ENCODE assay signal across 11 cellular contexts in the genomic region with DNA sequence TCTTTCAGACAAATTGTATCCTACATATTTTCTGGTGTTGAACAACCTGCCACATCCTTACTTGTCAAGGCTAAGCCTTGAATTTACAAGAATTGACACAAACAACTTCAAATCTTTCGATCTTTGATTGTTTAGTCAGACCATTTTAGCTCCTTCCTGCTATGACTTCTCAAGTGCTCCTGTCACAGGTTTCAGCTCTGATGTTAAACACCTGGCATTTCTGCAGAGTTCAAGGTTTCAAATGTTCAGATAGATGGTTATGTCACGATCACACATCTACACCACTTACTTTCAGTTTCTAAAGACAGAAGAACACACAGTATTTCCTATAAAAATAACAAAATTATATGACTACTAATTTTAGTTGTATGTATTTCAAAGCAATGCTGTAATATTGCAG.
DNase-seq lines count a peak whose midpoint lies in the region; ATAC-seq and TF ChIP-seq lines count a peak whose summit lies in the region.
"Had no signal": no experiment of that assay in that cellular context is flagged by ENCODE, and none has a peak within 500 bp of the region (broad histone marks: within the 10 kb centered on the region; RNA-seq: fewer than 3 reads in every experiment).

No MANE protein-coding gene starts in this region.

- no peak overlapping the region for H3K23ac ChIP-seq in mesenchymal stem cell (ENCODE audit: low read length in 2 of 2)

- no peak for TF ChIP-seq EP300 in suprapubic skin (IDR thresholded peaks at IDR 0.05)

- no peak overlapping the region for H3K14ac ChIP-seq in mesenchymal stem cell (ENCODE audit: low read length in 2 of 2)

- ATAC-seq in GM18861 (IDR thresholded peaks at IDR 0.05; ENCODE audit: unreplicated experiment) (peak; percentile 85), GM21619 (IDR thresholded peaks at IDR 0.05; ENCODE audit: unreplicated experiment) (peak; percentile 96), HG03469 (IDR thresholded peaks at IDR 0.05; ENCODE audit: unreplicated experiment) (peak; percentile 75)

- H2BK5ac ChIP-seq in mesenchymal stem cell (ENCODE audit: low read depth, low read length, poor library complexity, severe bottlenecking): no peak overlapping the region

- H3K4me3 ChIP-seq in mesenchymal stem cell (ENCODE audit: insufficient read depth in 1 of 2, low read depth in 1 of 2, low read length in 2 of 2): peak overlapping the region in 1 of 2 experiments; percentile 50
- no peak overlapping the region for H3K4me3 ChIP-seq in suprapubic skin

- H2BK12ac ChIP-seq in mesenchymal stem cell (ENCODE audit: low read length in 2 of 2): no peak overlapping the region

- peak; percentile 56 for DNase-seq in mesenchymal stem cell
- no peak for DNase-seq in suprapubic skin (ENCODE audit: low spot score in 2 of 2)
- no peak for DNase-seq in GDM1 (lab: John Stamatoyannopoulos, UW)
- no peak for DNase-seq in NCI-H446 (lab: John Stamatoyannopoulos, UW)
- DNase-seq in NCI-H2227 (lab: John Stamatoyannopoulos, UW; ENCODE audit: unreplicated experiment): no peak
- DNase-seq: activated CD4-positive, alpha-beta T cell treated with anti-CD3 and anti-CD28 coated beads, Interleukin-2, amount 10 ng/mL, durations not matched to agents 7 days and 5 days; hypothalamus had no signal

- WGBS in mesenchymal stem cell: 6% methylated on average over 1 of the region's 2 CpGs
- 75% methylated on average over 2 of the region's 2 CpGs for WGBS in suprapubic skin

- no peaks in the 10 kb centered on the region for H3K4me1 ChIP-seq in mesenchymal stem cell (ENCODE audit: control insufficient read depth, insufficient read depth, low read depth, low read length)
- no peaks in the 10 kb centered on the region for H3K4me1 ChIP-seq in suprapubic skin

- no peak overlapping the region for H2BK15ac ChIP-seq in mesenchymal stem cell (ENCODE audit: low read depth, poor library complexity, severe bottlenecking)

- no peaks in the 10 kb centered on the region for H3K27me3 ChIP-seq in mesenchymal stem cell (ENCODE audit: control insufficient read depth in 1 of 2, insufficient read depth in 1 of 2, low read length in 2 of 2)
- H3K27me3 ChIP-seq in suprapubic skin: no peaks in the 10 kb centered on the region
- H3K27me3 ChIP-seq: neutrophil had no signal

- H3K27ac ChIP-seq in mesenchymal stem cell (ENCODE audit: low read length, poor library complexity, severe bottlenecking): no peak overlapping the region
- no peak overlapping the region for H3K27ac ChIP-seq in suprapubic skin
- H3K27ac ChIP-seq: neutrophil had no signal

- H4K91ac ChIP-seq in mesenchymal stem cell (ENCODE audit: low read length): no peak overlapping the region

- H2BK120ac ChIP-seq in mesenchymal stem cell (ENCODE audit: low read depth, low read length): no peak overlapping the region

- no peaks in the 10 kb centered on the region for H3K79me1 ChIP-seq in mesenchymal stem cell (replicated peaks; ENCODE audit: low read length, poor library complexity, severe bottlenecking)

- H3K9me3 ChIP-seq in mesenchymal stem cell (ENCODE audit: control insufficient read depth, low read length) (no peaks in the 10 kb centered on the region), suprapubic skin (no peaks in the 10 kb centered on the region)
- H3K9me3 ChIP-seq: neutrophil had no signal

- TF ChIP-seq POLR2A in suprapubic skin (IDR thresholded peaks at IDR 0.05): no peak

- no peak overlapping the region for H3K4me2 ChIP-seq in mesenchymal stem cell (ENCODE audit: low read length, poor library complexity, severe bottlenecking)

- no peak overlapping the region for H2AFZ ChIP-seq in mesenchymal stem cell (ENCODE audit: low read depth, low read length)

- no peak overlapping the region for H4K8ac ChIP-seq in mesenchymal stem cell (ENCODE audit: low read length)

- no peak overlapping the region for H3K18ac ChIP-seq in mesenchymal stem cell (ENCODE audit: low read depth in 1 of 2, low read length in 2 of 2)

- H3K9ac ChIP-seq in mesenchymal stem cell (ENCODE audit: low read length): peak overlapping the region; percentile 62

- no peak for TF ChIP-seq CTCF in suprapubic skin (IDR thresholded peaks at IDR 0.05)

- no peak overlapping the region for H3K4ac ChIP-seq in mesenchymal stem cell (ENCODE audit: low read depth in 1 of 2, low read length in 2 of 2)

- no peak overlapping the region for H2AK5ac ChIP-seq in mesenchymal stem cell (ENCODE audit: low read length, severe bottlenecking)

- H3K36me3 ChIP-seq in mesenchymal stem cell (ENCODE audit: control insufficient read depth in 1 of 2, insufficient read depth in 2 of 2, low read depth in 1 of 2, low read length in 2 of 2) (no peaks in the 10 kb centered on the region), suprapubic skin (no peaks in the 10 kb centered on the region)
- H3K36me3 ChIP-seq: neutrophil had no signal
